ENCODE assay signal across 1 cellular context in the genomic region with DNA sequence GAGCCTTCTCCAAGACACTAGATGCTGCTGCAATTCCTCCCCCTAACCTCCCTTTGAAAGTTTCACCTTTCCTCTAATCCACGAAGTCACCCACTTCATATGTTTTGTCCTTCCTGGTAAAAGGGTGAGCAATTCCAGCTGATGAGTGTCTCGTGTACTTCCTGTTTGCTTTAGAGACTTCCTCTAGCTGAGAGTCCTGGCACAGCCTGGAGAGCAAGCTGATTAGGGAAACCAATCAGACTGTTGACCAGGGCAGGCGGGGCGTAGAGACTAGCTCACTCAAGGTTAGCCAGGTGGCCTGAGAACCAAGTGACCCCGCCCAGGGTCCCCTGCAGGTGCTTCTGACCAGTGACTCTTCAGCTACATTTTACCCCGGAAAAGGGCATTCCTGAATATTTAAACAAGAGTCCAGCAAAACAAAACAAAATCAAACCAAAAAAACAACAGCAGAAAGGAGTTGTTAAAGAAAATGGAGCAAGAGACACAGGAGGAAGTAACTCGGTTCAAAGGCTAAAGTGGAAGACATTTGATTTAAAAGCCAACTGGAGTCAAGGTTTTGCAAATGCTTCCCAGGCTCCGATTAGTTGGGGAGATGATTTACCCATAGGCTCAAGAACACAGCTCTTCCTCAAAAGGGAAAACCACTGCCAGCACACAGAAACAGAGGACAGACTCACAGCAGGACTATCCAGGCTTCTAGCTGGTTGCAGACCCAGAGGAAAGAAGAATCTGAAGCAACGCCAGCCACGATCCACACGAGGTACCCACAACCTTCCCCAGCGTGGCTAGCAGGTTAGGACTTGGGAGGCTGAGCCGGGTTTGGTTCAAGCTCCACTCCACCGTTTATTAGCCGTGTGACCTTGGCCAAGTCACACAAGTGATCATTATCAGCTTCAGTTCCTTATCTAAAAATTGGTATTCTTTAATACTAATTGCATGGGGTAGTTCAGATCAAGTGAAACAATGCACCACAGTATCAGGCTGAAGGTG.
TF ChIP-seq lines count a peak whose summit lies in the region.

No MANE protein-coding gene starts in this region.

TF ChIP-seq in SK-N-SH treated with all-trans-retinoic acid at 6 μM for 48 hours, 23 proteins besides CTCF, POLR2A, EP300 and RAD21 (continued from another document):
- TF ChIP-seq, protein P1, sequence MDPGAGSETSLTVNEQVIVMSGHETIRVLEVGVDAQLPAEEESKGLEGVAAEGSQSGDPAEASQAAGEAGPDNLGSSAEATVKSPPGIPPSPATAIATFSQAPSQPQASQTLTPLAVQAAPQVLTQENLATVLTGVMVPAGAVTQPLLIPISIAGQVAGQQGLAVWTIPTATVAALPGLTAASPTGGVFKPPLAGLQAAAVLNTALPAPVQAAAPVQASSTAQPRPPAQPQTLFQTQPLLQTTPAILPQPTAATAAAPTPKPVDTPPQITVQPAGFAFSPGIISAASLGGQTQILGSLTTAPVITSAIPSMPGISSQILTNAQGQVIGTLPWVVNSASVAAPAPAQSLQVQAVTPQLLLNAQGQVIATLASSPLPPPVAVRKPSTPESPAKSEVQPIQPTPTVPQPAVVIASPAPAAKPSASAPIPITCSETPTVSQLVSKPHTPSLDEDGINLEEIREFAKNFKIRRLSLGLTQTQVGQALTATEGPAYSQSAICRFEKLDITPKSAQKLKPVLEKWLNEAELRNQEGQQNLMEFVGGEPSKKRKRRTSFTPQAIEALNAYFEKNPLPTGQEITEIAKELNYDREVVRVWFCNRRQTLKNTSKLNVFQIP (CRISPR knock-in tag; IDR thresholded peaks at IDR 0.05; ENCODE audit: borderline replicate concordance, low read depth) = no peak
- TF ChIP-seq, protein P2, sequence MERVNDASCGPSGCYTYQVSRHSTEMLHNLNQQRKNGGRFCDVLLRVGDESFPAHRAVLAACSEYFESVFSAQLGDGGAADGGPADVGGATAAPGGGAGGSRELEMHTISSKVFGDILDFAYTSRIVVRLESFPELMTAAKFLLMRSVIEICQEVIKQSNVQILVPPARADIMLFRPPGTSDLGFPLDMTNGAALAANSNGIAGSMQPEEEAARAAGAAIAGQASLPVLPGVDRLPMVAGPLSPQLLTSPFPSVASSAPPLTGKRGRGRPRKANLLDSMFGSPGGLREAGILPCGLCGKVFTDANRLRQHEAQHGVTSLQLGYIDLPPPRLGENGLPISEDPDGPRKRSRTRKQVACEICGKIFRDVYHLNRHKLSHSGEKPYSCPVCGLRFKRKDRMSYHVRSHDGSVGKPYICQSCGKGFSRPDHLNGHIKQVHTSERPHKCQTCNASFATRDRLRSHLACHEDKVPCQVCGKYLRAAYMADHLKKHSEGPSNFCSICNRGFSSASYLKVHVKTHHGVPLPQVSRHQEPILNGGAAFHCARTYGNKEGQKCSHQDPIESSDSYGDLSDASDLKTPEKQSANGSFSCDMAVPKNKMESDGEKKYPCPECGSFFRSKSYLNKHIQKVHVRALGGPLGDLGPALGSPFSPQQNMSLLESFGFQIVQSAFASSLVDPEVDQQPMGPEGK (CRISPR knock-in tag; IDR thresholded peaks at IDR 0.05; ENCODE audit: borderline replicate concordance) = no peak
- TF ChIP-seq ZNF565 (CRISPR knock-in tag; conservative IDR thresholded peaks at IDR 0.05; ENCODE audit: low read depth) = no peak
- TF ChIP-seq, protein P3, sequence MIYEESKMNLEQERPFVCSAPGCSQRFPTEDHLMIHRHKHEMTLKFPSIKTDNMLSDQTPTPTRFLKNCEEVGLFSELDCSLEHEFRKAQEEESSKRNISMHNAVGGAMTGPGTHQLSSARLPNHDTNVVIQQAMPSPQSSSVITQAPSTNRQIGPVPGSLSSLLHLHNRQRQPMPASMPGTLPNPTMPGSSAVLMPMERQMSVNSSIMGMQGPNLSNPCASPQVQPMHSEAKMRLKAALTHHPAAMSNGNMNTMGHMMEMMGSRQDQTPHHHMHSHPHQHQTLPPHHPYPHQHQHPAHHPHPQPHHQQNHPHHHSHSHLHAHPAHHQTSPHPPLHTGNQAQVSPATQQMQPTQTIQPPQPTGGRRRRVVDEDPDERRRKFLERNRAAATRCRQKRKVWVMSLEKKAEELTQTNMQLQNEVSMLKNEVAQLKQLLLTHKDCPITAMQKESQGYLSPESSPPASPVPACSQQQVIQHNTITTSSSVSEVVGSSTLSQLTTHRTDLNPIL (CRISPR knock-in tag; IDR thresholded peaks at IDR 0.05; ENCODE audit: low read depth) = no peak
- TF ChIP-seq ARNTL (CRISPR knock-in tag; IDR thresholded peaks at IDR 0.05; ENCODE audit: borderline replicate concordance, low read depth) = no peak
- no peak for TF ChIP-seq BACH2 (CRISPR knock-in tag; IDR thresholded peaks at IDR 0.05; ENCODE audit: borderline replicate concordance)
- TF ChIP-seq GLIS3 (CRISPR knock-in tag; IDR thresholded peaks at IDR 0.05) = no peak
- no peak for TF ChIP-seq TCF4 (CRISPR knock-in tag; IDR thresholded peaks at IDR 0.05; ENCODE audit: borderline replicate concordance)
- no peak for TF ChIP-seq ZFP3 (CRISPR knock-in tag; IDR thresholded peaks at IDR 0.05)
